In genomic region chr17:75367838-75368789, GRCh38 we compare ENCODE assay signal across 8 cellular contexts. TPM values are rescaled to one million over a fixed set of nuclear protein-coding genes. Genes with fewer than 3 reads are reported as not detected.
DNase-seq lines count a peak whose midpoint lies in the region; ATAC-seq and TF ChIP-seq lines count a peak whose summit lies in the region.
"Not testable (repeated sequence)": the region's sequence is repeated elsewhere in the genome, so short reads cannot be mapped to it uniquely, and the experiment has no call there.

No MANE protein-coding gene starts in this region.

- H3K4me1 ChIP-seq in CD8-positive, alpha-beta memory T cell (ENCODE audit: insufficient read depth, low read length), result peaks cover 57% of the 10 kb centered on the region
- peaks cover 46% of the 10 kb centered on the region for H3K4me1 ChIP-seq in Panc1 (ENCODE audit: control insufficient read depth, insufficient read depth, low read length)

- not testable (repeated sequence) for H3K27me3 Mint-ChIP-seq in CD8-positive, alpha-beta memory T cell; IgD-negative memory B cell; activated CD4-positive, alpha-beta T cell treated with anti-CD3 and anti-CD28 coated beads, Interleukin-2, amount 10 ng/mL, durations not matched to agents 24 days and 14 days; activated naive CD8-positive, alpha-beta T cell treated with anti-CD3 and anti-CD28 coated beads, Interleukin-2, amount 50 U/mL, for 24 hours; naive B cell; stimulated activated naive B cell treated with anti-CD40 and anti-IgM and Interleukin-4, amounts not matched to agents 10 μg/mL and 1 μg/mL and 100 μg/mL, for 72 hours

- in situ Hi-C loops in Panc1 (cut with HindIII; ENCODE audit: low pct_unique_long_range_greater_than_20kb, low sequenced_read_pairs), result not testable (repeated sequence)

- BruUV-seq in Panc1 (replicated peaks; lab: Mats Ljungman, UMichigan), result not testable (repeated sequence)

- POLR2A ChIA-PET in CD8-positive, alpha-beta memory T cell (lab: Charles Lee), result interaction anchor here (0.6 kb wide), 1 partner anchor 56 kb away, joined by 6 read pairs; no protein-coding TSS in a partner anchor
- POLR2A ChIA-PET in Panc1 (lab: Charles Lee), result interaction anchor here (1.0 to 1.5 kb wide), 2 partner anchors 10 to 25 kb away, joined by 10 read pairs; no protein-coding TSS in a partner anchor

- not testable (repeated sequence) for TF ChIP-seq CTCF in Panc1 (IDR thresholded peaks at IDR 0.05)

- not testable (repeated sequence) for DNase-seq in CD8-positive, alpha-beta memory T cell; Panc1 (ENCODE audit: low read depth, low spot score); activated CD4-positive, alpha-beta T cell treated with anti-CD3 and anti-CD28 coated beads, Interleukin-2, amount 10 ng/mL, durations not matched to agents 24 days and 14 days; activated naive CD8-positive, alpha-beta T cell treated with anti-CD3 and anti-CD28 coated beads, Interleukin-2, amount 50 U/mL, for 24 hours; naive B cell; stimulated activated naive B cell treated with anti-CD40 and anti-IgM and Interleukin-4, amounts not matched to agents 10 μg/mL and 1 μg/mL and 100 μg/mL, for 72 hours
- peak; percentile 49 to 74 for DNase-seq in erythroblast (lab: John Stamatoyannopoulos, UW)

- H3K27ac ChIP-seq in CD8-positive, alpha-beta memory T cell (ENCODE audit: low read depth, low read length), result peak overlapping the region; percentile 32
- H3K27ac ChIP-seq in Panc1 (ENCODE audit: low read length), result not testable (repeated sequence)

- H3K27ac Mint-ChIP-seq in CD8-positive, alpha-beta memory T cell, result peak overlapping the region in 2 of 8 donors; percentile 13 to 35
- H3K27ac Mint-ChIP-seq in IgD-negative memory B cell, result peak overlapping the region; percentile 64 to 76 (median 70)
- H3K27ac Mint-ChIP-seq in activated CD4-positive, alpha-beta T cell treated with anti-CD3 and anti-CD28 coated beads, Interleukin-2, amount 10 ng/mL, durations not matched to agents 24 days and 14 days, result peak overlapping the region; percentile 59
- H3K27ac Mint-ChIP-seq in activated naive CD8-positive, alpha-beta T cell treated with anti-CD3 and anti-CD28 coated beads, Interleukin-2, amount 50 U/mL, for 24 hours, result peak overlapping the region; percentile 43
- peak overlapping the region; percentile 29 to 91 (median 88) for H3K27ac Mint-ChIP-seq in naive B cell
- peak overlapping the region; percentile 87 for H3K27ac Mint-ChIP-seq in stimulated activated naive B cell treated with anti-CD40 and anti-IgM and Interleukin-4, amounts not matched to agents 10 μg/mL and 1 μg/mL and 100 μg/mL, for 72 hours

- not testable (repeated sequence) for H3K9me3 ChIP-seq in CD8-positive, alpha-beta memory T cell (ENCODE audit: low read length); Panc1 (ENCODE audit: control insufficient read depth, insufficient read depth, low read depth, low read length)

- CTCF ChIA-PET in CD8-positive, alpha-beta memory T cell (lab: Charles Lee), result interaction anchor here (0.9 kb wide), 1 partner anchor 10 kb away, joined by 3 read pairs; no protein-coding TSS in a partner anchor
- CTCF ChIA-PET in Panc1 (lab: Charles Lee), result interaction anchor here (1.3 kb wide), 1 partner anchor 97 kb away, joined by 4 read pairs; the partner anchor contains the start of gene MIF4GD

- intact Hi-C loops in Panc1 (cut with micrococcal nuclease; ENCODE audit: unreplicated experiment), result not testable (repeated sequence)
- intact Hi-C loops in activated CD4-positive, alpha-beta T cell treated with anti-CD3 and anti-CD28 coated beads, Interleukin-2, amount 10 ng/mL, durations not matched to agents 24 days and 14 days (cut with micrococcal nuclease), result loop anchor here (2.0 to 5.0 kb wide), 2 partner anchors 23 to 34 kb away; no protein-coding TSS in a partner anchor

- H3K27me3 ChIP-seq in CD8-positive, alpha-beta memory T cell (ENCODE audit: insufficient read depth, low read length, poor library complexity, severe bottlenecking); Panc1 (ENCODE audit: control insufficient read depth, insufficient read depth, low read length): not testable (repeated sequence)

- peak; percentile 61 for ATAC-seq in Panc1
- ATAC-seq in activated naive CD8-positive, alpha-beta T cell treated with anti-CD3 and anti-CD28 coated beads, Interleukin-2, amount 50 U/mL, for 24 hours; naive B cell (ENCODE audit: low read depth in 2 of 2); stimulated activated naive B cell treated with anti-CD40 and anti-IgM and Interleukin-4, amounts not matched to agents 10 μg/mL and 1 μg/mL and 100 μg/mL, for 72 hours (replicated peaks): not testable (repeated sequence)

- peaks cover 80 to 99% (median 94%) of the 10 kb centered on the region in 3 donors for H3K4me1 Mint-ChIP-seq in CD8-positive, alpha-beta memory T cell
- H3K4me1 Mint-ChIP-seq in IgD-negative memory B cell (peaks cover 76 to 82% (median 79%) of the 10 kb centered on the region in 3 donors), naive B cell (peaks cover 64 to 98% (median 81%) of the 10 kb centered on the region in 3 donors)
- H3K4me1 Mint-ChIP-seq in activated CD4-positive, alpha-beta T cell treated with anti-CD3 and anti-CD28 coated beads, Interleukin-2, amount 10 ng/mL, durations not matched to agents 24 days and 14 days, result peaks cover 79% of the 10 kb centered on the region
- peaks cover 94% of the 10 kb centered on the region for H3K4me1 Mint-ChIP-seq in activated naive CD8-positive, alpha-beta T cell treated with anti-CD3 and anti-CD28 coated beads, Interleukin-2, amount 50 U/mL, for 24 hours
- peaks cover 53 to 92% of the 10 kb centered on the region in 2 donors for H3K4me1 Mint-ChIP-seq in stimulated activated naive B cell treated with anti-CD40 and anti-IgM and Interleukin-4, amounts not matched to agents 10 μg/mL and 1 μg/mL and 100 μg/mL, for 72 hours

- not testable (repeated sequence) for TF ChIP-seq POLR2A in erythroblast (IDR thresholded peaks at IDR 0.05; ENCODE audit: low read length)

- not testable (repeated sequence) for H3K36me3 ChIP-seq in CD8-positive, alpha-beta memory T cell (ENCODE audit: insufficient read depth, low read length); Panc1 (ENCODE audit: control insufficient read depth, insufficient read depth, low read length)

- not testable (repeated sequence) for H3K4me3 ChIP-seq in CD8-positive, alpha-beta memory T cell (ENCODE audit: low read length); Panc1 (ENCODE audit: low read depth in 2 of 2, low read length in 2 of 2)

- peaks cover 0 to 23% (median 6%) of the 10 kb centered on the region in 3 donors for H3K36me3 Mint-ChIP-seq in CD8-positive, alpha-beta memory T cell
- H3K36me3 Mint-ChIP-seq in IgD-negative memory B cell, naive B cell: not testable (repeated sequence)
- H3K36me3 Mint-ChIP-seq in activated CD4-positive, alpha-beta T cell treated with anti-CD3 and anti-CD28 coated beads, Interleukin-2, amount 10 ng/mL, durations not matched to agents 24 days and 14 days (ENCODE audit: low read depth), result peaks cover 19% of the 10 kb centered on the region
- peaks cover 11% of the 10 kb centered on the region for H3K36me3 Mint-ChIP-seq in activated naive CD8-positive, alpha-beta T cell treated with anti-CD3 and anti-CD28 coated beads, Interleukin-2, amount 50 U/mL, for 24 hours (ENCODE audit: low read depth)
- peaks cover 39 to 57% of the 10 kb centered on the region in 2 donors for H3K36me3 Mint-ChIP-seq in stimulated activated naive B cell treated with anti-CD40 and anti-IgM and Interleukin-4, amounts not matched to agents 10 μg/mL and 1 μg/mL and 100 μg/mL, for 72 hours

- H3K9me3 Mint-ChIP-seq in CD8-positive, alpha-beta memory T cell; IgD-negative memory B cell; activated CD4-positive, alpha-beta T cell treated with anti-CD3 and anti-CD28 coated beads, Interleukin-2, amount 10 ng/mL, durations not matched to agents 24 days and 14 days; activated naive CD8-positive, alpha-beta T cell treated with anti-CD3 and anti-CD28 coated beads, Interleukin-2, amount 50 U/mL, for 24 hours; naive B cell; stimulated activated naive B cell treated with anti-CD40 and anti-IgM and Interleukin-4, amounts not matched to agents 10 μg/mL and 1 μg/mL and 100 μg/mL, for 72 hours: not testable (repeated sequence)

- peak overlapping the region in 1 of 7 donors; percentile 9 for H3K4me3 Mint-ChIP-seq in CD8-positive, alpha-beta memory T cell
- H3K4me3 Mint-ChIP-seq in IgD-negative memory B cell (peak overlapping the region in 1 of 4 donors; percentile 52), naive B cell (peak overlapping the region in 4 of 8 donors; percentile 10 to 78 (median 42))
- not testable (repeated sequence) for H3K4me3 Mint-ChIP-seq in activated CD4-positive, alpha-beta T cell treated with anti-CD3 and anti-CD28 coated beads, Interleukin-2, amount 10 ng/mL, durations not matched to agents 24 days and 14 days; activated naive CD8-positive, alpha-beta T cell treated with anti-CD3 and anti-CD28 coated beads, Interleukin-2, amount 50 U/mL, for 24 hours
- peak overlapping the region in 1 of 2 donors; percentile 6 for H3K4me3 Mint-ChIP-seq in stimulated activated naive B cell treated with anti-CD40 and anti-IgM and Interleukin-4, amounts not matched to agents 10 μg/mL and 1 μg/mL and 100 μg/mL, for 72 hours

RNA-seq across cellular contexts. Expression of gene GRB2, which starts 37.4 kb away (rescaled TPM):
- 100 to 1,000 TPM; 180 to 189 TPM for total RNA-seq in CD8-positive, alpha-beta memory T cell
- polyA plus RNA-seq in CD8-positive, alpha-beta memory T cell, result 158 TPM
- polyA plus RNA-seq in IgD-negative memory B cell (333 TPM), naive B cell (ENCODE audit: low read depth in 6 of 6) (100 to 1,000 TPM; 281 to 361 (median 305) TPM)
- total RNA-seq in Panc1 (2021; ENCODE audit: unreplicated experiment), result 148 TPM
- polyA plus RNA-seq in Panc1 (2012; ENCODE audit: insufficient read length), result 94.8 TPM
- 172 and 182 TPM in 2 replicates for total RNA-seq in activated CD4-positive, alpha-beta T cell treated with anti-CD3 and anti-CD28 coated beads, Interleukin-2, amount 10 ng/mL, durations not matched to agents 24 days and 14 days
